Comparison of ENCODE assay signal across 13 cellular contexts in genomic region chr2:172088245-172089004, GRCh38. TPM values are rescaled to one million over a fixed set of nuclear protein-coding genes. Genes with fewer than 3 reads are reported as not detected.
DNase-seq lines count a peak whose midpoint lies in the region; ATAC-seq, FAIRE-seq and TF ChIP-seq lines count a peak whose summit lies in the region.
"Had no signal": no experiment of that assay in that cellular context is flagged by ENCODE, and none has a peak within 500 bp of the region (broad histone marks: within the 10 kb centered on the region; RNA-seq: fewer than 3 reads in every experiment).

No MANE protein-coding gene starts in this region.

- no peaks in the 10 kb centered on the region for H3K9me3 ChIP-seq in SK-N-SH
- H3K9me3 ChIP-seq in endothelial cell of umbilical vein (replicated peaks; ENCODE audit: control insufficient read depth, insufficient read depth, low read length) = no peaks in the 10 kb centered on the region
- no peaks in the 10 kb centered on the region for H3K9me3 ChIP-seq in osteoblast (ENCODE audit: low read depth, low read length)

- FAIRE-seq in endothelial cell of umbilical vein (lab: Jason Lieb, UNC) = no peak
- FAIRE-seq: GM19239 had no signal

- H3K27me3 Mint-ChIP-seq in IgD-negative memory B cell = peaks cover 80% of the 10 kb centered on the region
- peaks cover 96% of the 10 kb centered on the region for H3K27me3 Mint-ChIP-seq in activated naive CD4-positive, alpha-beta T cell treated with anti-CD3 and anti-CD28 coated beads for 36 hours (ENCODE audit: low read depth)

- H3K9ac ChIP-seq in SK-N-SH (no peak overlapping the region), endothelial cell of umbilical vein (replicated peaks; ENCODE audit: extremely low read depth, insufficient read depth, low read length) (no peak overlapping the region)

- H3K4me3 ChIP-seq in SK-N-SH (ENCODE audit: low read depth in 2 of 2, low read length in 1 of 2) = no peak overlapping the region
- no peak overlapping the region for H3K4me3 ChIP-seq in endothelial cell of umbilical vein (replicated peaks in 1 of 3; ENCODE audit: insufficient read depth in 1 of 3, low read depth in 1 of 3, low read length in 3 of 3)
- H3K4me3 ChIP-seq in osteoblast (ENCODE audit: insufficient read depth, low read length) = no peak overlapping the region

- H3K4me1 Mint-ChIP-seq in IgD-negative memory B cell = peaks cover 10 to 22% (median 18%) of the 10 kb centered on the region in 3 donors
- peaks cover 55% of the 10 kb centered on the region for H3K4me1 Mint-ChIP-seq in activated naive CD4-positive, alpha-beta T cell treated with anti-CD3 and anti-CD28 coated beads for 36 hours (ENCODE audit: low read depth)

- H3K4me1 ChIP-seq in SK-N-SH (ENCODE audit: control insufficient read depth in 1 of 2, insufficient read depth in 2 of 2, low read depth in 1 of 2, low read length in 1 of 2) = peaks cover 0 to 18% of the 10 kb centered on the region in 2 experiments; a peak in 1 of 4 replicates
- peaks cover 20% of the 10 kb centered on the region for H3K4me1 ChIP-seq in endothelial cell of umbilical vein (ENCODE audit: control insufficient read depth, extremely low read depth, insufficient read depth, low read length)
- peaks cover 24% of the 10 kb centered on the region for H3K4me1 ChIP-seq in osteoblast (ENCODE audit: insufficient read depth, low read length)

- H3K4me2 ChIP-seq in SK-N-SH (no peak overlapping the region), endothelial cell of umbilical vein (ENCODE audit: insufficient read depth, low read length) (no peak overlapping the region), osteoblast (ENCODE audit: insufficient read depth, low read length) (no peak overlapping the region)

- TF ChIP-seq RAD21 in SK-N-SH (IDR thresholded peaks at IDR 0.05; ENCODE audit: low read length) = no peak

- POLR2A ChIA-PET in SK-N-SH (lab: Yijun Ruan, JAX) = no interaction called here
- POLR2A ChIA-PET in endothelial cell of umbilical vein (lab: Charles Lee) = no interaction called here

- peak overlapping the region; percentile 91 to 100 (median 98) for H3K27ac Mint-ChIP-seq in IgD-negative memory B cell
- no peak overlapping the region for H3K27ac Mint-ChIP-seq in activated naive CD4-positive, alpha-beta T cell treated with anti-CD3 and anti-CD28 coated beads for 36 hours

- TF ChIP-seq CTCF in SK-N-SH (IDR thresholded peaks at IDR 0.05) (no peak), endothelial cell of umbilical vein (IDR thresholded peaks at IDR 0.05; ENCODE audit: extremely low read depth in 1 of 2, insufficient read depth in 1 of 2, low read depth in 1 of 2, low read length in 2 of 2) (no peak), osteoblast (IDR thresholded peaks at IDR 0.05; ENCODE audit: extremely low read depth, low read depth, low read length) (no peak)

- H3K9me3 Mint-ChIP-seq in IgD-negative memory B cell = peaks cover 0 to 13% (median 0%) of the 10 kb centered on the region in 3 donors
- no peaks in the 10 kb centered on the region for H3K9me3 Mint-ChIP-seq in activated naive CD4-positive, alpha-beta T cell treated with anti-CD3 and anti-CD28 coated beads for 36 hours

- no peaks in the 10 kb centered on the region for H3K79me2 ChIP-seq in SK-N-SH (ENCODE audit: insufficient read depth)
- no peaks in the 10 kb centered on the region for H3K79me2 ChIP-seq in endothelial cell of umbilical vein (ENCODE audit: control insufficient read depth, insufficient read depth, low read length)
- peaks cover 17% of the 10 kb centered on the region for H3K79me2 ChIP-seq in osteoblast (ENCODE audit: insufficient read depth, low read length)

- H3F3A ChIP-seq in SK-N-SH (replicated peaks; ENCODE audit: insufficient read depth) = peaks cover 1% of the 10 kb centered on the region

- ATAC-seq in SK-N-SH treated with all-trans-retinoic acid at 6 μM for 48 hours (no peak), esophagus mucosa (no peak)

- WGBS in SK-N-SH (ENCODE audit: low lambda C conversion rate) = 15% methylated on average over 33 of the region's 37 CpGs

- peak; percentile 48 for DNase-seq in SK-N-SH
- no peak for DNase-seq in endothelial cell of umbilical vein (ENCODE audit: low read depth, low spot score)
- peak; percentile 59 for DNase-seq in osteoblast (ENCODE audit: insufficient read length, low spot score, missing footprints)
- no peak for DNase-seq in SKM-1 (lab: John Stamatoyannopoulos, UW; ENCODE audit: unreplicated experiment)
- no peak for DNase-seq in activated naive CD4-positive, alpha-beta T cell treated with anti-CD3 and anti-CD28 coated beads for 36 hours
- DNase-seq: NCI-H1417 treated with DMSO at 0.1 percent for 48 hours had no signal

- H3K27ac ChIP-seq in SK-N-SH (ENCODE audit: low read depth in 2 of 2, low read length in 1 of 2) (no peak overlapping the region), endothelial cell of umbilical vein (ENCODE audit: insufficient read depth, low read depth, low read length) (no peak overlapping the region), osteoblast (ENCODE audit: low read depth, low read length) (no peak overlapping the region)
- H3K27ac ChIP-seq: HL-60 had no signal

- BruUV-seq in endothelial cell of umbilical vein (replicated peaks; lab: Mats Ljungman, UMichigan) = no TSS peak

- H3K27me3 ChIP-seq in SK-N-SH (ENCODE audit: insufficient read depth) (peaks cover 91% of the 10 kb centered on the region), endothelial cell of umbilical vein (ENCODE audit: control insufficient read depth in 2 of 2, insufficient read depth in 2 of 2, low read length in 2 of 2) (peaks cover 89 to 100% of the 10 kb centered on the region in 2 experiments), osteoblast (ENCODE audit: insufficient read depth, low read length) (peaks cover 45% of the 10 kb centered on the region)

- CTCF ChIA-PET in SK-N-SH (lab: Yijun Ruan, JAX) (interaction anchor here (0.7 to 2.1 kb wide), 6 partner anchors 10 to 516 kb away, joined by 3 to 12 read pairs (median 4); partner anchors contain the start of gene DLX2), endothelial cell of umbilical vein (lab: Charles Lee) (interaction anchor here (0.9 to 1.9 kb wide), 2 partner anchors 10 to 16 kb away, joined by 3 to 6 read pairs; no protein-coding TSS in a partner anchor)
- CTCF ChIA-PET in activated naive CD4-positive, alpha-beta T cell treated with anti-CD3 and anti-CD28 coated beads for 36 hours (lab: Charles Lee) = interaction anchor here (1.0 to 3.7 kb wide), 3 partner anchors 14 to 39 kb away, joined by 3 to 21 read pairs (median 3); partner anchors contain the start of gene DLX2

- no peak for TF ChIP-seq POLR2A in endothelial cell of umbilical vein (IDR thresholded peaks at IDR 0.05; ENCODE audit: low read depth, low read length)

- H3K9me2 ChIP-seq in SK-N-SH = no peaks in the 10 kb centered on the region

- peaks cover 5% of the 10 kb centered on the region for H3K36me3 Mint-ChIP-seq in IgD-negative memory B cell
- H3K36me3 Mint-ChIP-seq in activated naive CD4-positive, alpha-beta T cell treated with anti-CD3 and anti-CD28 coated beads for 36 hours (ENCODE audit: low read depth) = no peaks in the 10 kb centered on the region

- no peaks in the 10 kb centered on the region for H3K9me1 ChIP-seq in endothelial cell of umbilical vein (replicated peaks; ENCODE audit: control insufficient read depth, extremely low read depth, insufficient read depth, low read length)

- dilution Hi-C loops in endothelial cell of umbilical vein (cut with MboI; ENCODE audit: extremely low pct_ligation_motif_present, low sequenced_read_pairs) = no loop called here

- H4K20me1 ChIP-seq in SK-N-SH (ENCODE audit: insufficient read depth) (0 out of 2 replicates have a peak, but pooled peaks cover 10% of the 10 kb centered on the region), endothelial cell of umbilical vein (replicated peaks; ENCODE audit: control insufficient read depth, extremely low read depth, insufficient read depth, low read length) (no peaks in the 10 kb centered on the region), osteoblast (ENCODE audit: insufficient read depth, low read length) (no peaks in the 10 kb centered on the region)

- no peak overlapping the region for H2AFZ ChIP-seq in SK-N-SH (ENCODE audit: low read depth)
- H2AFZ ChIP-seq in endothelial cell of umbilical vein (ENCODE audit: low read depth, low read length) = no peak overlapping the region
- H2AFZ ChIP-seq in osteoblast (ENCODE audit: low read length) = no peak overlapping the region

- peak overlapping the region in 2 of 4 donors; percentile 77 to 80 for H3K4me3 Mint-ChIP-seq in IgD-negative memory B cell
- no peak overlapping the region for H3K4me3 Mint-ChIP-seq in activated naive CD4-positive, alpha-beta T cell treated with anti-CD3 and anti-CD28 coated beads for 36 hours

- no peak for TF ChIP-seq EP300 in SK-N-SH (IDR thresholded peaks at IDR 0.05; ENCODE audit: borderline replicate concordance in 1 of 2, low read depth in 1 of 2, low read length in 1 of 2)

- H3K36me3 ChIP-seq in SK-N-SH (replicated peaks in 1 of 2; ENCODE audit: control insufficient read depth in 1 of 2, insufficient read depth in 2 of 2, low read length in 1 of 2) (no peaks in the 10 kb centered on the region), endothelial cell of umbilical vein (ENCODE audit: control insufficient read depth in 2 of 2, extremely low read depth in 1 of 2, insufficient read depth in 2 of 2, low read length in 2 of 2) (no peaks in the 10 kb centered on the region), osteoblast (ENCODE audit: insufficient read depth, low read length) (peaks cover 3% of the 10 kb centered on the region)

- intact Hi-C loops in endothelial cell of umbilical vein (cut with micrococcal nuclease) = no loop called here
- intact Hi-C loops in activated naive CD4-positive, alpha-beta T cell treated with anti-CD3 and anti-CD28 coated beads for 36 hours (cut with micrococcal nuclease) = no loop called here

RNA-seq across cellular contexts. Expression of gene DLX1, which starts 3.1 kb away (rescaled TPM):
- 0.07 and 0.13 TPM in 2 replicates for polyA plus RNA-seq in SK-N-SH (2012; rRNA removed)
- 0.09 and 0.12 TPM in 2 replicates for polyA plus RNA-seq in SK-N-SH (2012; cell fraction: cytosol; rRNA removed)
- polyA plus RNA-seq in SK-N-SH (2012; cell fraction: nucleus; rRNA removed) = 0.22 and 0.37 TPM in 2 replicates
- not detected for polyA plus RNA-seq in IgD-negative memory B cell
- total RNA-seq in endothelial cell of umbilical vein = not detected in 2 replicates
- polyA plus RNA-seq in endothelial cell of umbilical vein = 0.12 and 0.14 TPM in 2 replicates
- 0.06 and 0.09 TPM in 2 replicates for polyA plus RNA-seq in endothelial cell of umbilical vein (2011; cell fraction: cytosol; rRNA removed)
- polyA plus RNA-seq in endothelial cell of umbilical vein (2011; cell fraction: nucleus; rRNA removed) = 0.21 and 0.42 TPM in 2 replicates
- not detected in 2 replicates for polyA plus RNA-seq in endothelial cell of umbilical vein (2012)
- polyA minus RNA-seq in endothelial cell of umbilical vein = 0.36 TPM in 1 of 2 replicates, not detected in the other
- polyA minus RNA-seq in endothelial cell of umbilical vein (2011; cell fraction: cytosol; rRNA and poly(A)+ RNA removed) = 1.2 TPM
- polyA minus RNA-seq in endothelial cell of umbilical vein (2011; cell fraction: nucleus; rRNA and poly(A)+ RNA removed) = not detected in 2 replicates
- total RNA-seq in osteoblast = 1.8 and 2.4 TPM in 2 replicates
- not detected for total RNA-seq in esophagus mucosa
- not detected for total RNA-seq in activated naive CD4-positive, alpha-beta T cell treated with anti-CD3 and anti-CD28 coated beads for 36 hours
- total RNA-seq: subcutaneous adipose tissue; T-helper 2 cell treated with Interferon-gamma antibody and Interleukin-4, amounts not matched to agents 100 ng/mL and 5 ng/mL, for 36 hours had no signal

RNA-seq across cellular contexts. Expression of gene DLX2, which starts 14.3 kb away (rescaled TPM):
- polyA plus RNA-seq in SK-N-SH (2012; rRNA removed) (0.02 TPM in 2 replicates), IgD-negative memory B cell (not detected), endothelial cell of umbilical vein (not detected in 2 replicates)
- polyA plus RNA-seq in SK-N-SH (2012; cell fraction: cytosol; rRNA removed) = 0.03 TPM in 2 replicates
- polyA plus RNA-seq in SK-N-SH (2012; cell fraction: nucleus; rRNA removed) = 0.13 and 0.15 TPM in 2 replicates
- total RNA-seq in endothelial cell of umbilical vein (not detected in 2 replicates), osteoblast (0.36 and 0.59 TPM in 2 replicates), esophagus mucosa (not detected)
- 0.03 TPM in 1 of 2 replicates, not detected in the other for polyA plus RNA-seq in endothelial cell of umbilical vein (2011; cell fraction: cytosol; rRNA removed)
- not detected in 2 replicates for polyA plus RNA-seq in endothelial cell of umbilical vein (2011; cell fraction: nucleus; rRNA removed)
- polyA plus RNA-seq in endothelial cell of umbilical vein (2012) = not detected in 2 replicates
- not detected in 2 replicates for polyA minus RNA-seq in endothelial cell of umbilical vein
- 0.82 TPM for polyA minus RNA-seq in endothelial cell of umbilical vein (2011; cell fraction: cytosol; rRNA and poly(A)+ RNA removed)
- polyA minus RNA-seq in endothelial cell of umbilical vein (2011; cell fraction: nucleus; rRNA and poly(A)+ RNA removed) = not detected in 2 replicates
- total RNA-seq in activated naive CD4-positive, alpha-beta T cell treated with anti-CD3 and anti-CD28 coated beads for 36 hours = not detected
- total RNA-seq: subcutaneous adipose tissue; T-helper 2 cell treated with Interferon-gamma antibody and Interleukin-4, amounts not matched to agents 100 ng/mL and 5 ng/mL, for 36 hours had no signal

Comparison
In these comparisons a context has a peak if more than half of its experiments do, and no peak if none do; other contexts are left out.
1. DNase-seq: peak in SK-N-SH (single experiment) and osteoblast (single experiment); none in endothelial cell of umbilical vein (single experiment), SKM-1 (single experiment) and activated naive CD4-positive, alpha-beta T cell treated with anti-CD3 and anti-CD28 coated beads for 36 hours (single experiment).